In the genomic region with DNA sequence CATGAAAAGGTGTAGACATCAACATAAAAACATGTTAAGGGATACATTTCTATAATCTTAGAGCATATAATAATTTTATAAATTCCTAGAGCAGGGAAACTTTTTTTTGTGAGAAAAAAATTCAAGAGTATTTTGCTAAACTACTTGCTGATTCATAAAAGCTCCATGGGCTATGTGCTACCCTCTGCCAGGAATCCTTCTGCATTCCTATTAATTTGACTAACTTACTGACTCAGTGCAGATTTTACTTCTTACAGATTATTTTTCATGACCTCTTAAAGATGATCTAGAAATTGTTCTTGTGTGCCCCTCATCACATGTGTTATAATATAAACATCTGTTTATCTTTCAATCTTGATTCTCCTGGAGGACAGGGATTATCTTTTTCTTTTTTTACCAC, we compare ENCODE assay signal across 16 cellular contexts. TPM values are rescaled to one million over a fixed set of nuclear protein-coding genes. Genes with fewer than 3 reads are reported as not detected.
A peak's percentile ranks its signal among the peaks of the same experiment; 100 is the strongest.
DNase-seq lines count a peak whose midpoint lies in the region; ATAC-seq and TF ChIP-seq lines count a peak whose summit lies in the region.
"Had no signal": no experiment of that assay in that cellular context is flagged by ENCODE, and none has a peak within 500 bp of the region (broad histone marks: within the 10 kb centered on the region; RNA-seq: fewer than 3 reads in every experiment).

No MANE protein-coding gene starts in this region.

- peak overlapping the region; percentile 64 for H3K27ac Mint-ChIP-seq in HFFc6
- H3K27ac Mint-ChIP-seq: T-helper 2 cell treated with Interferon-gamma antibody and Interleukin-4, amounts not matched to agents 5 μg/mL and 100 μg/mL, for 36 hours had no signal

- H3K27me3 Mint-ChIP-seq in HFFc6 (ENCODE audit: insufficient read depth), result no peaks in the 10 kb centered on the region; the same call in 1 of the 2 replicates

- H3K4me3 ChIP-seq in AG04450 (ENCODE audit: low read depth, low read length), result no peak overlapping the region
- H3K4me3 ChIP-seq: HAP-1, pancreas, PC-9 had no signal

- no peak for TF ChIP-seq CTCF in AG04450 (IDR thresholded peaks at IDR 0.05; ENCODE audit: low read depth, low read length)
- no peak for TF ChIP-seq CTCF in HFFc6 (IDR thresholded peaks at IDR 0.05)
- TF ChIP-seq CTCF in foreskin keratinocyte (conservative IDR thresholded peaks at IDR 0.05), result no peak

- H3K27me3 ChIP-seq in AG04450 (ENCODE audit: control insufficient read depth, insufficient read depth, low read length), result no peaks in the 10 kb centered on the region
- no peaks in the 10 kb centered on the region for H3K27me3 ChIP-seq in foreskin keratinocyte
- H3K27me3 ChIP-seq: pancreas had no signal

- DNase-seq in AG04450 (ENCODE audit: low read depth, low spot score) (peak; percentile 23), HFFc6 (peak; percentile 78), amniotic stem cell (lab: John Stamatoyannopoulos, UW) (peak; percentile 44), foreskin keratinocyte (peak; percentile 6 to 29), AML-193 (lab: John Stamatoyannopoulos, UW) (no peak), NCI-H146 (lab: John Stamatoyannopoulos, UW) (no peak)
- DNase-seq in central memory CD4-positive, alpha-beta T cell, result no peak
- DNase-seq: C1 segment of cervical spinal cord, erythroblast, midbrain, pancreas, PC-9 had no signal

- ATAC-seq in foreskin keratinocyte, result peak; percentile 48
- no peak for ATAC-seq in GM18861 (IDR thresholded peaks at IDR 0.05; ENCODE audit: unreplicated experiment)
- ATAC-seq: pancreas had no signal

- peaks cover 87% of the 10 kb centered on the region for H3K4me1 Mint-ChIP-seq in HFFc6 (ENCODE audit: low read depth)

- peaks cover 30% of the 10 kb centered on the region for H3K36me3 Mint-ChIP-seq in HFFc6 (ENCODE audit: low read depth)

- peaks cover 19% of the 10 kb centered on the region for H3K4me1 ChIP-seq in foreskin keratinocyte

- H3K4me3 Mint-ChIP-seq in HFFc6, result peak overlapping the region; percentile 68
- H3K4me3 Mint-ChIP-seq: T-helper 2 cell treated with Interferon-gamma antibody and Interleukin-4, amounts not matched to agents 5 μg/mL and 100 μg/mL, for 36 hours had no signal

- POLR2A ChIA-PET in AG04450 (lab: Yijun Ruan, JAX), result no interaction called here

- no peaks in the 10 kb centered on the region for H3K9me3 ChIP-seq in AG04450 (ENCODE audit: control insufficient read depth, insufficient read depth, low read length)
- H3K9me3 ChIP-seq: HAP-1, pancreas had no signal

- no peaks in the 10 kb centered on the region for H3K9me3 Mint-ChIP-seq in HFFc6
- H3K9me3 Mint-ChIP-seq: T-helper 2 cell treated with Interferon-gamma antibody and Interleukin-4, amounts not matched to agents 5 μg/mL and 100 μg/mL, for 36 hours had no signal

- CTCF ChIA-PET in AG04450 (lab: Charles Lee), result interaction anchor here (0.5 to 6.9 kb wide), 2 partner anchors 56 to 1509 kb away, joined by 3 to 68 read pairs; no protein-coding TSS in a partner anchor

- H3K27ac ChIP-seq in AG04450 (ENCODE audit: low read depth, low read length) (no peak overlapping the region), foreskin keratinocyte (no peak overlapping the region)
- H3K27ac ChIP-seq: pancreas, PC-9 had no signal

RNA-seq across cellular contexts. Expression of a gene that starts 5.7 kb away (rescaled TPM):
- 81.4 and 103 TPM in 2 replicates for polyA plus RNA-seq in AG04450 (2011; rRNA removed)
- 62.3 and 77.8 TPM in 2 replicates for polyA minus RNA-seq in AG04450 (2011; rRNA and poly(A)+ RNA removed)
- total RNA-seq in HFFc6 (2021; fragmentation: NEBNext Ultra II Directional; extraction: Animal tissue kit (Norgen Biotek cat#: 25700)), result 10 to 100 TPM; 68.3 to 81.3 (median 77.1) TPM
- 60.9 and 62.6 TPM in 2 replicates for total RNA-seq in foreskin keratinocyte
- polyA plus RNA-seq in foreskin keratinocyte, result 29.0 and 33.3 TPM in 2 replicates

RNA-seq across cellular contexts. Expression of a gene that starts 5.8 kb away (rescaled TPM):
- polyA plus RNA-seq in AG04450 (2011; rRNA removed), result 0.15 TPM in 1 of 2 replicates, not detected in the other
- polyA minus RNA-seq in AG04450 (2011; rRNA and poly(A)+ RNA removed), result not detected in 2 replicates
- total RNA-seq in HFFc6 (2021; fragmentation: NEBNext Ultra II Directional; extraction: Animal tissue kit (Norgen Biotek cat#: 25700)), result under 1 TPM in 2 of 6 experiments, not detected in 4; 0.14 to 0.40 TPM
- not detected in 2 replicates for total RNA-seq in foreskin keratinocyte
- not detected in 2 replicates for polyA plus RNA-seq in foreskin keratinocyte
- total RNA-seq: ureter had no signal
- polyA plus RNA-seq: pancreas had no signal

RNA-seq across cellular contexts. Expression of a gene that starts 20.0 kb away (rescaled TPM):
- polyA plus RNA-seq in AG04450 (2011; rRNA removed) (not detected in 2 replicates), foreskin keratinocyte (not detected in 2 replicates)
- polyA minus RNA-seq in AG04450 (2011; rRNA and poly(A)+ RNA removed), result not detected in 2 replicates
- not detected for total RNA-seq in HFFc6 (2021; fragmentation: NEBNext Ultra II Directional; extraction: Animal tissue kit (Norgen Biotek cat#: 25700))
- total RNA-seq in foreskin keratinocyte, result not detected in 2 replicates
- total RNA-seq: pancreas, PC-9, ureter had no signal
- polyA plus RNA-seq: pancreas had no signal

Comparison
In these comparisons a context has a peak if more than half of its experiments do, and no peak if none do; other contexts are left out.
1. DNase-seq: peak in AG04450 (single experiment), HFFc6 (single experiment), amniotic stem cell (single experiment) and foreskin keratinocyte (2 of 2); none in AML-193 (0 of 2), central memory CD4-positive, alpha-beta T cell (single experiment) and NCI-H146 (single experiment).